Comparison of ENCODE assay signal across 24 cellular contexts in genomic region chr1:101000141-101000867, GRCh38. TPM values are rescaled to one million over a fixed set of nuclear protein-coding genes. Genes with fewer than 3 reads are reported as not detected.
A peak's percentile ranks its signal among the peaks of the same experiment; 100 is the strongest.
DNase-seq lines count a peak whose midpoint lies in the region; ATAC-seq and TF ChIP-seq lines count a peak whose summit lies in the region.
"Had no signal": no experiment of that assay in that cellular context is flagged by ENCODE, and none has a peak within 500 bp of the region (broad histone marks: within the 10 kb centered on the region; RNA-seq: fewer than 3 reads in every experiment).

No MANE protein-coding gene starts in this region.

- intact Hi-C loops in posterior cingulate gyrus (cut with DNase I): no loop called here

- H3K9me3 Mint-ChIP-seq in activated T-cell treated with anti-CD3 and anti-CD28 coated beads, Interleukin-2, amount 50 U/mL, for 72 hours: peaks cover 1% of the 10 kb centered on the region in 2 donors
- H3K9me3 Mint-ChIP-seq in nephron progenitor cell (no peaks in the 10 kb centered on the region), type B pancreatic cell (no peaks in the 10 kb centered on the region)
- H3K9me3 Mint-ChIP-seq: CD14-positive monocyte, GM23338, HFFc6, IgD-negative memory B cell had no signal

- no peak for TF ChIP-seq CTCF in nephron progenitor cell (IDR thresholded peaks at IDR 0.05)
- TF ChIP-seq CTCF in type B pancreatic cell (conservative IDR thresholded peaks at IDR 0.05): no peak

- peaks cover 35% of the 10 kb centered on the region for H3K4me1 Mint-ChIP-seq in activated T-cell treated with anti-CD3 and anti-CD28 coated beads, Interleukin-2, amount 50 U/mL, for 72 hours (ENCODE audit: low read depth)
- H3K4me1 Mint-ChIP-seq in nephron progenitor cell (no peaks in the 10 kb centered on the region), type B pancreatic cell (ENCODE audit: unreplicated experiment) (no peaks in the 10 kb centered on the region)

- H3K27me3 ChIP-seq in adipocyte (replicated peaks; ENCODE audit: control insufficient read depth, insufficient read depth, low read length): no peaks in the 10 kb centered on the region
- H3K27me3 ChIP-seq: BE2C had no signal

- no peak for ATAC-seq in activated T-cell treated with anti-CD3 and anti-CD28 coated beads, Interleukin-2, amount 50 U/mL, for 72 hours (replicated peaks in 1 of 2)
- ATAC-seq: GM23338, Panc1 had no signal

- no peak for DNase-seq in activated T-cell treated with anti-CD3 and anti-CD28 coated beads, Interleukin-2, amount 50 U/mL, for 72 hours
- no peak for DNase-seq in activated T-cell treated with anti-CD3 and anti-CD28 coated beads, Interleukin-2, amount 50 U/mL, for 1 hour
- peak; percentile 66 for DNase-seq in adipocyte (ENCODE audit: low read depth)
- peak; percentile 68 for DNase-seq in fibroblast of gingiva (ENCODE audit: low read depth)
- no peak for DNase-seq in nephron progenitor cell
- DNase-seq in type B pancreatic cell (ENCODE audit: extremely low spot score, unreplicated experiment): no peak
- DNase-seq in posterior cingulate gyrus: no peak
- DNase-seq in NCI-H446 treated with DMSO at 0.1 percent for 48 hours (lab: John Stamatoyannopoulos, UW): no peak
- DNase-seq: 8988T, ACHN, BE2C, DMS153, HFFc6, NCI-H1048, NCI-H1417, NCI-H1694, NCI-H2029 treated with DMSO at 0.1 percent for 48 hours, NCI-H526 treated with DMSO at 0.1 percent for 48 hours, SHP77 had no signal

- H3K9ac ChIP-seq in adipocyte (ENCODE audit: low read length): no peak overlapping the region

- H3K9me3 ChIP-seq in adipocyte (ENCODE audit: control insufficient read depth, low read length): no peaks in the 10 kb centered on the region
- H3K9me3 ChIP-seq: BE2C, HAP-1 had no signal

- H3K27me3 Mint-ChIP-seq in activated T-cell treated with anti-CD3 and anti-CD28 coated beads, Interleukin-2, amount 50 U/mL, for 72 hours (ENCODE audit: low read depth): no peaks in the 10 kb centered on the region
- H3K27me3 Mint-ChIP-seq in nephron progenitor cell (ENCODE audit: low read depth, poor library complexity) (no peaks in the 10 kb centered on the region), type B pancreatic cell (no peaks in the 10 kb centered on the region)
- H3K27me3 Mint-ChIP-seq: IgD-negative memory B cell had no signal

- peaks cover 35% of the 10 kb centered on the region for H3K4me1 ChIP-seq in adipocyte (ENCODE audit: control insufficient read depth, insufficient read depth, low read length)

- H3K36me3 Mint-ChIP-seq in activated T-cell treated with anti-CD3 and anti-CD28 coated beads, Interleukin-2, amount 50 U/mL, for 72 hours (ENCODE audit: insufficient read depth in 2 of 2): peaks cover 5 to 30% of the 10 kb centered on the region in 2 donors
- peaks cover 33% of the 10 kb centered on the region for H3K36me3 Mint-ChIP-seq in nephron progenitor cell (ENCODE audit: low read depth)
- peaks cover 21% of the 10 kb centered on the region for H3K36me3 Mint-ChIP-seq in type B pancreatic cell

- H3K4me3 ChIP-seq in adipocyte (ENCODE audit: low read length): no peak overlapping the region
- H3K4me3 ChIP-seq: GM23338, HAP-1 had no signal

- H3K36me3 ChIP-seq in adipocyte (ENCODE audit: control insufficient read depth, insufficient read depth, low read length, severe bottlenecking): peaks cover 24% of the 10 kb centered on the region

- no peak overlapping the region for H3K4me3 Mint-ChIP-seq in activated T-cell treated with anti-CD3 and anti-CD28 coated beads, Interleukin-2, amount 50 U/mL, for 72 hours
- H3K4me3 Mint-ChIP-seq in nephron progenitor cell: no peak overlapping the region
- no peak overlapping the region for H3K4me3 Mint-ChIP-seq in type B pancreatic cell
- H3K4me3 Mint-ChIP-seq: CD14-positive monocyte, GM23338, HFFc6, IgD-negative memory B cell had no signal

- H3K27ac Mint-ChIP-seq in activated T-cell treated with anti-CD3 and anti-CD28 coated beads, Interleukin-2, amount 50 U/mL, for 72 hours: peak overlapping the region; percentile 43
- peak overlapping the region; percentile 23 for H3K27ac Mint-ChIP-seq in nephron progenitor cell
- H3K27ac Mint-ChIP-seq in type B pancreatic cell: no peak overlapping the region
- H3K27ac Mint-ChIP-seq: GM23338, HFFc6, IgD-negative memory B cell had no signal

RNA-seq across cellular contexts. Expression of gene DPH5, which starts 25.3 kb away (rescaled TPM):
- 10 to 100 TPM; 50.2 to 64.2 TPM for total RNA-seq in activated T-cell treated with anti-CD3 and anti-CD28 coated beads, Interleukin-2, amount 50 U/mL, for 72 hours
- total RNA-seq in type B pancreatic cell (ENCODE audit: low replicate concordance): 37.7 and 62.0 TPM in 2 replicates

Comparison
In these comparisons a context has a peak if more than half of its experiments do, and no peak if none do; other contexts are left out.
1. DNase-seq: peak in adipocyte (single experiment) and fibroblast of gingiva (single experiment); none in activated T-cell treated with anti-CD3 and anti-CD28 coated beads, Interleukin-2, amount 50 U/mL, for 72 hours (0 of 2), activated T-cell treated with anti-CD3 and anti-CD28 coated beads, Interleukin-2, amount 50 U/mL, for 1 hour (single experiment), nephron progenitor cell (single experiment), type B pancreatic cell (single experiment), posterior cingulate gyrus (0 of 10) and NCI-H446 treated with DMSO at 0.1 percent for 48 hours (single experiment).